In the genomic region with DNA sequence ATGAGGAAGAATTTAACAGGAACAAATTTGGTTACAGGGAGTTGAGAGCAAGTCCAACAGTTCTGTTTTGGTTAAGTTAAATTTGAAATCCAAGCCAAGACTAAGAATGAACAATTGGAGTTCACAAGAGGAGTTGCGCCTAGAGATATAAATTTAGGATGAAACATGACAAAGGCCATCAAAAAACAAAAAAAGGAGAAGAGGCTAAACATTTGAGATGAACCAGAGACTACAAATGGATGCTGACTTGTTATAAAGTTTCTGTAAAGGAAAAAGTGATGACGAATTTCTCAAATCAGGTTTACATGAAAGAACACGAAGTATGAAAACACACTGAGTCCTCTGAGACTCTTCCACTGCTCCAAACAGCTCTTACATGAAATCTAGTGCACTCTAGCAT, we compare ENCODE assay signal across 36 cellular contexts.
"Had no signal": no experiment of that assay in that cellular context is flagged by ENCODE, and none has a peak within 500 bp of the region (broad histone marks: within the 10 kb centered on the region; RNA-seq: fewer than 3 reads in every experiment).

No MANE protein-coding gene starts in this region.

- H3K9me3 Mint-ChIP-seq: activated B cell treated with CpG ODN at 0.5 μM for 24 hours; activated CD4-positive, alpha-beta memory T cell treated with anti-CD3 and anti-CD28 coated beads for 36 hours; activated CD4-positive, alpha-beta T cell treated with anti-CD3 and anti-CD28 coated beads, Interleukin-2, amount 10 ng/mL, durations not matched to agents 24 days and 14 days; activated CD8-positive, alpha-beta T cell treated with anti-CD3 and anti-CD28 coated beads for 36 hours; activated naive CD4-positive, alpha-beta T cell treated with anti-CD3 and anti-CD28 coated beads for 36 hours; activated naive CD4-positive, alpha-beta T cell treated with anti-CD3 and anti-CD28 coated beads, Interleukin-2, amount 50 U/mL, for 72 hours; activated naive CD8-positive, alpha-beta T cell treated with anti-CD3 and anti-CD28 coated beads for 36 hours; activated T-cell treated with anti-CD3 and anti-CD28 coated beads, Interleukin-2, amount 50 U/mL, for 4 hours; activated T-cell treated with anti-CD3 and anti-CD28 coated beads, Interleukin-2, amount 50 U/mL, for 72 hours; activated T-helper 1 cell treated with anti-CD3 and anti-CD28 coated beads, Interleukin-12 subunit alpha, Interleukin-12 subunit beta, Interleukin-2, Interleukin-4 antibody, amounts not matched to agents 30 ng/mL and 10 ng/mL and 1 ng/mL, durations not matched to agents 14 hours and 24 hours and 36 hours; activated T-helper 17 cell treated with anti-CD3 and anti-CD28 coated beads, Interleukin-2, amount 50 U/mL, for 72 hours; T-helper 1 cell treated with Interleukin-12 subunit alpha and Interleukin-12 subunit beta and Interleukin-4 antibody, amounts not matched to agents 30 μg/mL and 1 μg/mL, for 36 hours; T-helper 2 cell treated with Interferon-gamma antibody and Interleukin-4, amounts not matched to agents 5 μg/mL and 100 μg/mL, for 36 hours had no signal

- H3K27me3 Mint-ChIP-seq: activated B cell treated with CpG ODN at 0.5 μM for 24 hours; activated CD4-positive, alpha-beta memory T cell treated with anti-CD3 and anti-CD28 coated beads for 36 hours; activated CD4-positive, alpha-beta T cell treated with anti-CD3 and anti-CD28 coated beads, Interleukin-2, amount 10 ng/mL, durations not matched to agents 24 days and 14 days; activated CD8-positive, alpha-beta T cell treated with anti-CD3 and anti-CD28 coated beads for 36 hours; activated naive CD8-positive, alpha-beta T cell treated with anti-CD3 and anti-CD28 coated beads for 36 hours; activated T-helper 17 cell treated with anti-CD3 and anti-CD28 coated beads, Interleukin-2, amount 50 U/mL, for 72 hours had no signal

- H3K4me1 Mint-ChIP-seq: activated B cell treated with CpG ODN at 0.5 μM for 24 hours; activated CD4-positive, alpha-beta T cell treated with anti-CD3 and anti-CD28 coated beads, Interleukin-2, amount 10 ng/mL, durations not matched to agents 24 days and 14 days; activated naive CD8-positive, alpha-beta T cell treated with anti-CD3 and anti-CD28 coated beads for 36 hours; activated T-helper 17 cell treated with anti-CD3 and anti-CD28 coated beads, Interleukin-2, amount 50 U/mL, for 72 hours had no signal

- H3K4me3 Mint-ChIP-seq: activated B cell treated with CpG ODN at 0.5 μM for 24 hours; activated CD4-positive, alpha-beta memory T cell treated with anti-CD3 and anti-CD28 coated beads for 36 hours; activated CD4-positive, alpha-beta T cell treated with anti-CD3 and anti-CD28 coated beads, Interleukin-2, amount 10 ng/mL, durations not matched to agents 24 days and 14 days; activated CD8-positive, alpha-beta T cell treated with anti-CD3 and anti-CD28 coated beads for 36 hours; activated naive CD4-positive, alpha-beta T cell treated with anti-CD3 and anti-CD28 coated beads for 36 hours; activated naive CD8-positive, alpha-beta T cell treated with anti-CD3 and anti-CD28 coated beads for 36 hours; activated T-cell treated with anti-CD3 and anti-CD28 coated beads, Interleukin-2, amount 50 U/mL, for 4 hours; activated T-cell treated with anti-CD3 and anti-CD28 coated beads, Interleukin-2, amount 50 U/mL, for 72 hours; activated T-helper 1 cell treated with anti-CD3 and anti-CD28 coated beads, Interleukin-12 subunit alpha, Interleukin-12 subunit beta, Interleukin-2, Interleukin-4 antibody, amounts not matched to agents 30 ng/mL and 10 ng/mL and 1 ng/mL, durations not matched to agents 14 hours and 24 hours and 36 hours; activated T-helper 17 cell treated with anti-CD3 and anti-CD28 coated beads, Interleukin-2, amount 50 U/mL, for 72 hours; T-helper 1 cell treated with Interleukin-12 subunit alpha and Interleukin-12 subunit beta and Interleukin-4 antibody, amounts not matched to agents 30 μg/mL and 1 μg/mL, for 36 hours; T-helper 2 cell treated with Interferon-gamma antibody and Interleukin-4, amounts not matched to agents 5 μg/mL and 100 μg/mL, for 36 hours had no signal

- H3K27ac ChIP-seq: adrenal gland, body of pancreas, brain microvascular endothelial cell, breast epithelium, WERI-Rb-1 had no signal

- H3K4me1 ChIP-seq: adrenal gland, body of pancreas, breast epithelium had no signal

- DNase-seq: activated B cell treated with CpG ODN at 0.5 μM for 24 hours; activated CD4-positive, alpha-beta memory T cell treated with anti-CD3 and anti-CD28 coated beads for 36 hours; activated CD4-positive, alpha-beta T cell treated with anti-CD3 and anti-CD28 coated beads for 4 hours; activated CD4-positive, alpha-beta T cell treated with anti-CD3 and anti-CD28 coated beads, Interleukin-2, amount 10 ng/mL, durations not matched to agents 24 days and 14 days; activated CD4-positive, alpha-beta T cell treated with anti-CD3 and anti-CD28 coated beads, Interleukin-2, amount 50 U/mL, for 1 hour; activated CD4-positive, alpha-beta T cell treated with anti-CD3 and anti-CD28 coated beads, Interleukin-2, amount 50 U/mL, for 4 hours; activated CD4-positive, CD25-positive, alpha-beta regulatory T cell treated with anti-CD3 and anti-CD28 coated beads, Interleukin-2, amount 50 U/mL, for 72 hours; activated CD8-positive, alpha-beta memory T cell treated with anti-CD3 and anti-CD28 coated beads, Interleukin-2, amount 50 U/mL, for 4 hours; activated CD8-positive, alpha-beta T cell treated with anti-CD3 and anti-CD28 coated beads for 36 hours; activated effector memory CD4-positive, alpha-beta T cell treated with anti-CD3 and anti-CD28 coated beads, Interleukin-2, amount 50 U/mL, for 16 hours; activated gamma-delta T cell treated with Interleukin-2 at 50 U/mL for 16 hours; activated naive CD4-positive, alpha-beta T cell; activated naive CD4-positive, alpha-beta T cell treated with anti-CD3 and anti-CD28 coated beads for 36 hours; activated naive CD4-positive, alpha-beta T cell treated with anti-CD3 and anti-CD28 coated beads, Interleukin-2, amount 50 U/mL, for 16 hours; activated naive CD8-positive, alpha-beta T cell treated with anti-CD3 and anti-CD28 coated beads for 36 hours; activated T-cell treated with anti-CD3 and anti-CD28 coated beads for 4 hours; activated T-cell treated with anti-CD3 and anti-CD28 coated beads, Interleukin-2, amount 50 U/mL, for 1 hour; activated T-cell treated with anti-CD3 and anti-CD28 coated beads, Interleukin-2, amount 50 U/mL, for 4 hours; activated T-cell treated with anti-CD3 and anti-CD28 coated beads, Interleukin-2, amount 50 U/mL, for 72 hours; adrenal gland; amniotic stem cell; aorta; body of pancreas; brain microvascular endothelial cell; central memory CD4-positive, alpha-beta T cell; T-helper 1 cell; T-helper 2 cell; T-helper 9 cell; WERI-Rb-1 had no signal

- FAIRE-seq: astrocyte had no signal

- H3K27ac Mint-ChIP-seq: activated B cell treated with CpG ODN at 0.5 μM for 24 hours; activated CD4-positive, alpha-beta memory T cell treated with anti-CD3 and anti-CD28 coated beads for 36 hours; activated CD4-positive, alpha-beta T cell treated with anti-CD3 and anti-CD28 coated beads, Interleukin-2, amount 10 ng/mL, durations not matched to agents 24 days and 14 days; activated CD8-positive, alpha-beta T cell treated with anti-CD3 and anti-CD28 coated beads for 36 hours; activated naive CD4-positive, alpha-beta T cell treated with anti-CD3 and anti-CD28 coated beads for 36 hours; activated naive CD4-positive, alpha-beta T cell treated with anti-CD3 and anti-CD28 coated beads, Interleukin-2, amount 50 U/mL, for 72 hours; activated naive CD8-positive, alpha-beta T cell treated with anti-CD3 and anti-CD28 coated beads for 36 hours; activated T-cell treated with anti-CD3 and anti-CD28 coated beads, Interleukin-2, amount 50 U/mL, for 72 hours; activated T-helper 1 cell treated with anti-CD3 and anti-CD28 coated beads, Interleukin-12 subunit alpha, Interleukin-12 subunit beta, Interleukin-2, Interleukin-4 antibody, amounts not matched to agents 30 ng/mL and 10 ng/mL and 1 ng/mL, durations not matched to agents 14 hours and 24 hours and 36 hours; activated T-helper 17 cell treated with anti-CD3 and anti-CD28 coated beads, Interleukin-2, amount 50 U/mL, for 72 hours; T-helper 1 cell treated with Interleukin-12 subunit alpha and Interleukin-12 subunit beta and Interleukin-4 antibody, amounts not matched to agents 30 μg/mL and 1 μg/mL, for 36 hours; T-helper 2 cell treated with Interferon-gamma antibody and Interleukin-4, amounts not matched to agents 5 μg/mL and 100 μg/mL, for 36 hours had no signal

- H3K27me3 ChIP-seq: adrenal gland, body of pancreas, brain microvascular endothelial cell, breast epithelium had no signal

- H3K9me3 ChIP-seq: adrenal gland, body of pancreas, breast epithelium had no signal
